Comparison of ENCODE assay signal across 18 cellular contexts in genomic region chr6:71375676-71376075, GRCh38.
A peak's percentile ranks its signal among the peaks of the same experiment; 100 is the strongest.
DNase-seq lines count a peak whose midpoint lies in the region; ATAC-seq, FAIRE-seq and TF ChIP-seq lines count a peak whose summit lies in the region.
"Had no signal": no experiment of that assay in that cellular context is flagged by ENCODE, and none has a peak within 500 bp of the region (broad histone marks: within the 10 kb centered on the region; RNA-seq: fewer than 3 reads in every experiment).

No MANE protein-coding gene starts in this region.

- no peak for FAIRE-seq in kidney (lab: Jason Lieb, UNC)

- dilution Hi-C loops in mammary epithelial cell (cut with HindIII; ENCODE audit: low sequenced_read_pairs), result no loop called here

- in situ Hi-C loops in mammary epithelial cell (cut with MboI; ENCODE audit: low sequenced_read_pairs in 2 of 2), result loop anchor here in 1 of 2 donors (25.0 kb wide), 1 partner anchor 662 kb away; no protein-coding TSS in a partner anchor

- peak overlapping the region; percentile 78 for H3K27ac ChIP-seq in mammary epithelial cell (ENCODE audit: insufficient read depth, low read depth, low read length)
- H3K27ac ChIP-seq in kidney (ENCODE audit: low read depth in 2 of 2, low read length in 2 of 2), result peak overlapping the region; percentile 7 to 23
- no peak overlapping the region for H3K27ac ChIP-seq in esophagus muscularis mucosa (replicated peaks in 1 of 4)
- H3K27ac ChIP-seq: colonic mucosa, tibial nerve had no signal

- TF ChIP-seq CTCF in mammary epithelial cell (conservative IDR thresholded peaks at IDR 0.05 in 1 of 2, IDR thresholded peaks at IDR 0.05 in 1 of 2; ENCODE audit: extremely low read depth in 1 of 2, insufficient read depth in 1 of 2, low read depth in 1 of 2, low read length in 2 of 2) (no peak), kidney (IDR thresholded peaks at IDR 0.05; ENCODE audit: borderline replicate concordance, extremely low read depth, insufficient read depth) (no peak), retinal pigment epithelial cell (conservative IDR thresholded peaks at IDR 0.05; ENCODE audit: low read depth, low read length) (no peak), esophagus muscularis mucosa (IDR thresholded peaks at IDR 0.05) (no peak)

- H3K4me3 ChIP-seq in mammary epithelial cell (replicated peaks in 1 of 3; ENCODE audit: insufficient read depth in 1 of 3, low read depth in 2 of 3, low read length in 3 of 3) (no peak overlapping the region), kidney (ENCODE audit: low read length in 2 of 2) (no peak overlapping the region), retinal pigment epithelial cell (ENCODE audit: low read length) (no peak overlapping the region), esophagus muscularis mucosa (no peak overlapping the region)
- H3K4me3 ChIP-seq: colonic mucosa, mucosa of descending colon, tibial nerve had no signal

- peaks cover 66% of the 10 kb centered on the region for H3K79me2 ChIP-seq in mammary epithelial cell (ENCODE audit: insufficient read depth, low read length)

- H3K36me3 ChIP-seq in mammary epithelial cell (ENCODE audit: insufficient read depth, low read length) (peaks cover 24% of the 10 kb centered on the region), kidney (ENCODE audit: control insufficient read depth in 1 of 2, insufficient read depth in 2 of 2, low read length in 2 of 2) (peaks cover 14 to 33% of the 10 kb centered on the region in 2 donors), esophagus muscularis mucosa (peaks cover 0 to 12% (median 6%) of the 10 kb centered on the region in 4 donors)
- H3K36me3 ChIP-seq: colonic mucosa had no signal

- peak; percentile 11 for DNase-seq in NCI-H1048 (lab: John Stamatoyannopoulos, UW)
- DNase-seq in mammary epithelial cell, result peak; percentile 85
- DNase-seq in kidney, result no peak
- peak; percentile 64 for DNase-seq in retinal pigment epithelial cell (ENCODE audit: low read depth)
- no peak for DNase-seq in sciatic nerve (ENCODE audit: low spot score)
- DNase-seq in esophagus muscularis mucosa (ENCODE audit: extremely low spot score), result no peak
- no peak for DNase-seq in HuH-7.5 (ENCODE audit: low spot score)
- DNase-seq: activated CD4-positive, alpha-beta memory T cell treated with anti-CD3 and anti-CD28 coated beads, Interleukin-2, amount 10 ng/mL, durations not matched to agents 7 days and 5 days; activated CD4-positive, CD25-positive, alpha-beta regulatory T cell treated with anti-CD3 and anti-CD28 coated beads, Interleukin-2, amount 50 U/mL, for 72 hours; activated gamma-delta T cell; CD4-positive, alpha-beta T cell; colonic mucosa; head of caudate nucleus; mucosa of descending colon; NCI-H187; NCI-H526 treated with DMSO at 0.1 percent for 48 hours; stimulated activated CD8-positive, alpha-beta memory T cell treated with anti-CD3 and anti-CD28 coated beads, Interleukin-4, amount 100 ng/mL, for 48 hours had no signal

- ATAC-seq in sciatic nerve, result no peak
- ATAC-seq: mucosa of descending colon had no signal

- no peak for TF ChIP-seq POLR2A in esophagus muscularis mucosa (IDR thresholded peaks at IDR 0.05; ENCODE audit: low read depth)

- no peak for TF ChIP-seq EP300 in esophagus muscularis mucosa (IDR thresholded peaks at IDR 0.05)

- no peaks in the 10 kb centered on the region for H4K20me1 ChIP-seq in mammary epithelial cell (ENCODE audit: insufficient read depth, low read length)

- no peak overlapping the region for H2AFZ ChIP-seq in mammary epithelial cell (ENCODE audit: low read depth, low read length)

- no peaks in the 10 kb centered on the region for H3K27me3 ChIP-seq in mammary epithelial cell (ENCODE audit: insufficient read depth, low read length)
- no peaks in the 10 kb centered on the region for H3K27me3 ChIP-seq in esophagus muscularis mucosa
- H3K27me3 ChIP-seq: colonic mucosa, tibial nerve had no signal

- intact Hi-C loops in mammary epithelial cell (cut with micrococcal nuclease) (no loop called here), kidney (cut with DNase I) (no loop called here), sciatic nerve (cut with DNase I) (no loop called here), esophagus muscularis mucosa (cut with DNase I) (no loop called here)

- H3K4me1 ChIP-seq in mammary epithelial cell (ENCODE audit: insufficient read depth, low read length) (peaks cover 31% of the 10 kb centered on the region), kidney (ENCODE audit: control insufficient read depth in 1 of 2, insufficient read depth in 1 of 2, low read depth in 1 of 2, low read length in 2 of 2) (peaks cover 19 to 24% of the 10 kb centered on the region in 2 donors), esophagus muscularis mucosa (peaks cover 12 to 27% (median 23%) of the 10 kb centered on the region in 4 donors)
- H3K4me1 ChIP-seq: colonic mucosa had no signal

- CTCF ChIA-PET in mammary epithelial cell (lab: Charles Lee; ENCODE audit: low non-redundant PET), result interaction anchor here (0.5 kb wide), 1 partner anchor 114 kb away, joined by 3 read pairs; no protein-coding TSS in a partner anchor

- 0% methylated on average over 1 of the region's 1 CpG for WGBS in mammary epithelial cell (ENCODE audit: low coverage, missing lambda C conversion rate)
- 82% methylated on average over 1 of the region's 1 CpG for WGBS in esophagus muscularis mucosa

- peak overlapping the region; percentile 67 for H3K4me2 ChIP-seq in mammary epithelial cell (ENCODE audit: insufficient read depth, low read depth, low read length)

- H3K9ac ChIP-seq in mammary epithelial cell (ENCODE audit: insufficient read depth, low read length) (no peak overlapping the region), kidney (ENCODE audit: low read length in 2 of 2) (no peak overlapping the region)

- BruUV-seq in mammary epithelial cell (replicated peaks; lab: Mats Ljungman, UMichigan), result no TSS peak

- H3K9me3 ChIP-seq in mammary epithelial cell (replicated peaks; ENCODE audit: insufficient read depth, low read length) (no peaks in the 10 kb centered on the region), kidney (ENCODE audit: control insufficient read depth in 1 of 2, low read length in 2 of 2) (no peaks in the 10 kb centered on the region), esophagus muscularis mucosa (peaks cover 0 to 5% (median 2%) of the 10 kb centered on the region in 4 donors)
- H3K9me3 ChIP-seq: colonic mucosa, mucosa of descending colon, tibial nerve had no signal

Comparison
In these comparisons a context has a peak if more than half of its experiments do, and no peak if none do; other contexts are left out.
1. DNase-seq: peak in NCI-H1048 (single experiment), mammary epithelial cell (single experiment) and retinal pigment epithelial cell (single experiment); none in kidney (single experiment), sciatic nerve (single experiment), esophagus muscularis mucosa (single experiment) and HuH-7.5 (single experiment).
2. H3K27ac ChIP-seq: peak in mammary epithelial cell (single experiment) and kidney (2 of 2); none in esophagus muscularis mucosa (0 of 4).